Comparison of ENCODE assay signal across 1 cellular context in genomic region chr3:158368271-158368670, GRCh38.
TF ChIP-seq lines count a peak whose summit lies in the region.

No MANE protein-coding gene starts in this region.

TF ChIP-seq in SK-N-SH, 30 proteins besides CTCF, POLR2A, EP300 and RAD21 (continued from another document):
- TF ChIP-seq CHD2 (IDR thresholded peaks at IDR 0.05; ENCODE audit: low read length, partially characterized antibody) (no peak), GATA2 (CRISPR knock-in tag; IDR thresholded peaks at IDR 0.05) (no peak), TCF12 (IDR thresholded peaks at IDR 0.05) (no peak), SIN3A (IDR thresholded peaks at IDR 0.05; ENCODE audit: borderline replicate concordance, low read depth, low read length) (no peak), MXI1 (IDR thresholded peaks at IDR 0.05; ENCODE audit: low read depth, low read length) (no peak), TAF1 (IDR thresholded peaks at IDR 0.05; ENCODE audit: borderline replicate concordance, low read depth, low read length) (no peak), USF1 (IDR thresholded peaks at IDR 0.05; ENCODE audit: borderline replicate concordance, low read depth) (no peak), GABPA (IDR thresholded peaks at IDR 0.05; ENCODE audit: low read depth) (no peak), REST (IDR thresholded peaks at IDR 0.05; ENCODE audit: low read depth, low read length) (no peak), FOXM1 (IDR thresholded peaks at IDR 0.05; ENCODE audit: low read depth) (no peak), JUND (IDR thresholded peaks at IDR 0.05) (no peak), TEAD4 (IDR thresholded peaks at IDR 0.05; ENCODE audit: borderline replicate concordance, insufficient read depth) (no peak), IRF3 (IDR thresholded peaks at IDR 0.05; ENCODE audit: low read depth, low read length) (no peak), POLR2AphosphoS5 (IDR thresholded peaks at IDR 0.05; ENCODE audit: low read depth, low read length) (no peak)
